Comparison of ENCODE assay signal across 14 cellular contexts in the genomic region with DNA sequence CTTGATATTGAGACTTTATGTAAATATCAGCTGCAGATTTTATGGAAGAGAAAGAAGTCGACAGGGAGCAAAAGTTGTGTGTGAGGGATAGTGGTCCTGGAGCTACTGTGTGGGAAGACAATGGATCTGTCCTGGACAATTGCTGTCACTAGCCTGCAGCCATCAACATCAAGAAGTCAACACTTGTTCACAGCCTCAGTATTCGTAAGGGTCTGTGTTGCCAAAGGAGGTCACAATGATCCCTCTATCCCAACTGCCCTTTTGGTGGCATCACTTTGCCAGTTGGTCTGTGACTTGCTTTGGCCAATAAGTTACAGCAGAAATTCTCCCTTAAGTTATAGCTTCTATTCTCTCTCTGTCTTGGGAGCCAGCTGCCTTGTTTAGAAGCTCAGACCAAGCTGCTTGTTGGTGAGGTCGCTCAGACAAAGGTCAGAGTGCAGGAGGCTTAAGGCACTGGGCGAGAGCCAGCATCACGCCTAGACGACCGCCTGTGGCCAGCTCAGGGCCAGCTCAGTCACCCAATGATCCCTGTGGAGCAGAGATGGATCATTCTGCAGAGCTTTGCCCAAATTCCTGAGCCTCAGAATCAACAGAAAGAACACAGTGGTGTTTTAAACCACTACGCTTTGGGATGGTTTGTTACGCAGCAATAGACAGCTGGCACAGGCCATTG.
DNase-seq lines count a peak whose midpoint lies in the region; ATAC-seq and TF ChIP-seq lines count a peak whose summit lies in the region.
"Had no signal": no experiment of that assay in that cellular context is flagged by ENCODE, and none has a peak within 500 bp of the region (broad histone marks: within the 10 kb centered on the region; RNA-seq: fewer than 3 reads in every experiment).

No MANE protein-coding gene starts in this region.

- TF ChIP-seq EP300 in suprapubic skin (IDR thresholded peaks at IDR 0.05), result no peak

- H3K4me1 ChIP-seq in hepatocyte (ENCODE audit: insufficient read depth) (peaks cover 56% of the 10 kb centered on the region), neural progenitor cell (peaks cover 29% of the 10 kb centered on the region), suprapubic skin (peaks cover 6% of the 10 kb centered on the region)

- peak overlapping the region; percentile 52 for H3K4me3 Mint-ChIP-seq in neural progenitor cell
- H3K4me3 Mint-ChIP-seq in activated CD4-positive, alpha-beta T cell treated with anti-CD3 and anti-CD28 coated beads, Interleukin-2, amount 10 ng/mL, durations not matched to agents 7 days and 5 days, result no peak overlapping the region
- H3K4me3 Mint-ChIP-seq: CD8-positive, alpha-beta T cell; H9 had no signal

- H3K9ac ChIP-seq in neural progenitor cell, result no peak overlapping the region

- WGBS in hepatocyte (ENCODE audit: low lambda C conversion rate, missing lambda C conversion rate), result 90% methylated on average over 9 of the region's 9 CpGs
- 89% methylated on average over 9 of the region's 9 CpGs for WGBS in suprapubic skin

- H3K27ac ChIP-seq in caudate nucleus (ENCODE audit: low read depth, low read length) (peak overlapping the region; percentile 60), hepatocyte (peak overlapping the region; percentile 88), neural progenitor cell (no peak overlapping the region), suprapubic skin (no peak overlapping the region)

- ATAC-seq in GM21717 (IDR thresholded peaks at IDR 0.05; ENCODE audit: unreplicated experiment), result no peak
- ATAC-seq: CD8-positive, alpha-beta T cell had no signal

- DNase-seq in caudate nucleus (lab: John Stamatoyannopoulos, UW) (peak in 10 of 61 donors; percentile 12 to 50 (median 40)), hepatocyte (ENCODE audit: low spot score) (no peak), neural progenitor cell (ENCODE audit: low spot score) (no peak), NCI-H1930 (lab: John Stamatoyannopoulos, UW) (no peak), suprapubic skin (ENCODE audit: low spot score in 2 of 2) (no peak)
- no peak for DNase-seq in activated CD4-positive, alpha-beta T cell treated with anti-CD3 and anti-CD28 coated beads, Interleukin-2, amount 10 ng/mL, durations not matched to agents 7 days and 5 days
- DNase-seq: CD8-positive, alpha-beta T cell; H9; Kasumi-1; NCI-H2029; NCI-H2171 treated with DMSO at 0.1 percent for 48 hours; NCI-H510A; SHP77 treated with DMSO at 0.1 percent for 48 hours had no signal

- H3K9me3 ChIP-seq in hepatocyte (ENCODE audit: low read depth) (no peaks in the 10 kb centered on the region), neural progenitor cell (ENCODE audit: low read depth) (no peaks in the 10 kb centered on the region), suprapubic skin (no peaks in the 10 kb centered on the region)

- H3K9me3 Mint-ChIP-seq in neural progenitor cell, result no peaks in the 10 kb centered on the region
- no peaks in the 10 kb centered on the region for H3K9me3 Mint-ChIP-seq in activated CD4-positive, alpha-beta T cell treated with anti-CD3 and anti-CD28 coated beads, Interleukin-2, amount 10 ng/mL, durations not matched to agents 7 days and 5 days
- H3K9me3 Mint-ChIP-seq: CD8-positive, alpha-beta T cell; H9 had no signal

- peaks cover 13% of the 10 kb centered on the region for H3F3A ChIP-seq in neural progenitor cell (ENCODE audit: low read depth)

- H3K27me3 ChIP-seq in hepatocyte (no peaks in the 10 kb centered on the region), neural progenitor cell (no peaks in the 10 kb centered on the region), suprapubic skin (no peaks in the 10 kb centered on the region)

- no peak overlapping the region for H3K4me3 ChIP-seq in hepatocyte
- H3K4me3 ChIP-seq in neural progenitor cell, result no peak overlapping the region
- H3K4me3 ChIP-seq in suprapubic skin, result no peak overlapping the region

- CTCF ChIA-PET in activated CD4-positive, alpha-beta T cell treated with anti-CD3 and anti-CD28 coated beads, Interleukin-2, amount 10 ng/mL, durations not matched to agents 7 days and 5 days (lab: Charles Lee), result interaction anchor here (2.1 kb wide), 1 partner anchor 16 kb away, joined by 5 read pairs; no protein-coding TSS in a partner anchor

- H3K27ac Mint-ChIP-seq in neural progenitor cell, result no peak overlapping the region
- no peak overlapping the region for H3K27ac Mint-ChIP-seq in activated CD4-positive, alpha-beta T cell treated with anti-CD3 and anti-CD28 coated beads, Interleukin-2, amount 10 ng/mL, durations not matched to agents 7 days and 5 days
- H3K27ac Mint-ChIP-seq: CD8-positive, alpha-beta T cell; H9 had no signal

- H2AFZ ChIP-seq in hepatocyte (no peak overlapping the region), neural progenitor cell (replicated peaks) (no peak overlapping the region)

- TF ChIP-seq POLR2A in suprapubic skin (IDR thresholded peaks at IDR 0.05), result no peak

- H3K4me2 ChIP-seq in hepatocyte (no peak overlapping the region), neural progenitor cell (no peak overlapping the region)

- H3K79me2 ChIP-seq in hepatocyte (no peaks in the 10 kb centered on the region), neural progenitor cell (ENCODE audit: low read depth) (no peaks in the 10 kb centered on the region)

- H3K36me3 ChIP-seq in hepatocyte (replicated peaks; ENCODE audit: insufficient read depth, low read depth), result no peaks in the 10 kb centered on the region
- H3K36me3 ChIP-seq in neural progenitor cell, result no peaks in the 10 kb centered on the region
- no peaks in the 10 kb centered on the region for H3K36me3 ChIP-seq in suprapubic skin

- peaks cover 6% of the 10 kb centered on the region for H3K27me3 Mint-ChIP-seq in neural progenitor cell (ENCODE audit: insufficient read depth, low read depth)
- no peaks in the 10 kb centered on the region for H3K27me3 Mint-ChIP-seq in activated CD4-positive, alpha-beta T cell treated with anti-CD3 and anti-CD28 coated beads, Interleukin-2, amount 10 ng/mL, durations not matched to agents 7 days and 5 days

- POLR2A ChIA-PET in activated CD4-positive, alpha-beta T cell treated with anti-CD3 and anti-CD28 coated beads, Interleukin-2, amount 10 ng/mL, durations not matched to agents 7 days and 5 days (lab: Charles Lee), result no interaction called here

- no peaks in the 10 kb centered on the region for H3K9me2 ChIP-seq in hepatocyte (replicated peaks; ENCODE audit: insufficient read depth)

- no peaks in the 10 kb centered on the region for H3K36me3 Mint-ChIP-seq in neural progenitor cell
- H3K36me3 Mint-ChIP-seq in activated CD4-positive, alpha-beta T cell treated with anti-CD3 and anti-CD28 coated beads, Interleukin-2, amount 10 ng/mL, durations not matched to agents 7 days and 5 days (ENCODE audit: low read depth), result no peaks in the 10 kb centered on the region
- H3K36me3 Mint-ChIP-seq: CD8-positive, alpha-beta T cell had no signal

- H4K20me1 ChIP-seq in hepatocyte (ENCODE audit: insufficient read depth, poor library complexity, severe bottlenecking) (no peaks in the 10 kb centered on the region), neural progenitor cell (ENCODE audit: low read depth) (no peaks in the 10 kb centered on the region)

- H3K4me1 Mint-ChIP-seq in neural progenitor cell, result peaks cover 54% of the 10 kb centered on the region
- peaks cover 16% of the 10 kb centered on the region for H3K4me1 Mint-ChIP-seq in activated CD4-positive, alpha-beta T cell treated with anti-CD3 and anti-CD28 coated beads, Interleukin-2, amount 10 ng/mL, durations not matched to agents 7 days and 5 days

- TF ChIP-seq CTCF in hepatocyte (IDR thresholded peaks at IDR 0.05; ENCODE audit: poor library complexity) (no peak), neural progenitor cell (IDR thresholded peaks at IDR 0.05) (no peak), suprapubic skin (IDR thresholded peaks at IDR 0.05) (no peak)

Comparison
In these comparisons a context has a peak if more than half of its experiments do, and no peak if none do; other contexts are left out.
1. H3K27ac ChIP-seq: peak in caudate nucleus (single experiment) and hepatocyte (single experiment); none in neural progenitor cell (single experiment) and suprapubic skin (single experiment).